8 cellular contexts compared by ENCODE assay signal in the genomic region with DNA sequence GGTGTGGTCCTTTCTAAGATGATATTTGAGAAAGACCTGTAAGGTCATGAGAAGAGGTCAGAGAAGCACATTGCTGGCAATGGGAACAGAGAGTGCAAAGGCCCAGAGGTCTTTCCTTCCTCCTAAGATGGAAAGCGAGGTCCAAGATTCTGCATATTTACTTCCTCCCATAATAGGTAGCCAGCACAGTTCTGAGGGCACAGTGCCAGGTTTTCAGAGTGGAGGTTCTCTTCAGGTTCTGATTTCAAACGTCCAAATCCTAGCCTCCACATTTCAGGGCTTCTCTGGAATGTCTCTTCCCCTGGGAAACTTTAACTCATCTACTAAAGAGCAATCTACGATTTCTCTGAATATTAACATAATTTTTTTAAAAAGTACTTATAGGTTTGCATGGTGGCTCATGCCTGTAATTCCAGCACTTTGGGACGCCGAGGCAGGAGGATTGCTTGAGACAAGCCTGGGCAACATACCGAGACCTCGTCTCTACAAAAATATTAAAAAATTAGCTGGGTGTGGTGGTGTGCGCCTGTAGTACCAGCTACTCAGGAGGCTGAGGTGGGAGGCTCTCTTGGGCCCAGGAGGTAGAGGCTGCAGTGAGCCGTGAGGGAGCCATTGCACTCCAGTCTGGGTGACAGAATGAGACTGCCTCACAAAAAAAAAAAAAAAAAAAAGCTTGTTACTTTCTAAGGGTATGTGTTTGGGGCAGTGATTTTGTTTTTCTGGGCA. TPM values are rescaled to one million over a fixed set of nuclear protein-coding genes. Genes with fewer than 3 reads are reported as not detected.
DNase-seq lines count a peak whose midpoint lies in the region; ATAC-seq and TF ChIP-seq lines count a peak whose summit lies in the region.

No MANE protein-coding gene starts in this region.

- H3K18ac ChIP-seq in mesendoderm (ENCODE audit: low read length) = no peak overlapping the region

- H3K36me3 ChIP-seq in MG63 (peaks cover 27% of the 10 kb centered on the region), endocrine pancreas (ENCODE audit: control insufficient read depth, insufficient read depth, low read length) (no peaks in the 10 kb centered on the region), mesendoderm (ENCODE audit: control insufficient read depth, insufficient read depth, low read length) (no peaks in the 10 kb centered on the region)

- H3K9me3 Mint-ChIP-seq in osteocyte (ENCODE audit: unreplicated experiment) = no peaks in the 10 kb centered on the region

- no peak overlapping the region for H3K27ac ChIP-seq in mesendoderm (ENCODE audit: low read depth, low read length)

- no peak overlapping the region for H3K4ac ChIP-seq in mesendoderm (ENCODE audit: low read depth, low read length)

- peaks cover 24% of the 10 kb centered on the region for H3K4me1 Mint-ChIP-seq in osteocyte (ENCODE audit: unreplicated experiment)

- H3K79me1 ChIP-seq in mesendoderm (ENCODE audit: low read length) = peaks cover 6% of the 10 kb centered on the region

- no peak overlapping the region for H3K56ac ChIP-seq in mesendoderm (ENCODE audit: low read length)

- peak overlapping the region; percentile 89 for H3K4me3 Mint-ChIP-seq in osteocyte (ENCODE audit: unreplicated experiment)

- DNase-seq in MG63 (no peak), osteocyte (ENCODE audit: extremely low spot score, unreplicated experiment) (no peak), mesendoderm (no peak), NCI-H526 treated with DMSO at 0.1 percent for 48 hours (lab: John Stamatoyannopoulos, UW) (no peak)
- no peak for DNase-seq in activated effector memory CD4-positive, alpha-beta T cell treated with anti-CD3 and anti-CD28 coated beads, Interleukin-2, amount 50 U/mL, for 16 hours

- no CpG with 5 or more reads among the region's 9 CpGs for WGBS in mesendoderm (ENCODE audit: extremely low coverage, insufficient coverage, low lambda C conversion rate)

- H3K4me3 ChIP-seq in MG63 = peak overlapping the region; percentile 94
- peak overlapping the region; percentile 95 for H3K4me3 ChIP-seq in endocrine pancreas (ENCODE audit: control insufficient read depth, insufficient read depth, low read length)
- H3K4me3 ChIP-seq in mesendoderm (ENCODE audit: low read length) = no peak overlapping the region

- H3K9me3 ChIP-seq in MG63 (no peaks in the 10 kb centered on the region), endocrine pancreas (ENCODE audit: control insufficient read depth, low read length) (no peaks in the 10 kb centered on the region)

- no peaks in the 10 kb centered on the region for H3K27me3 Mint-ChIP-seq in osteocyte (ENCODE audit: unreplicated experiment)

- H4K5ac ChIP-seq in mesendoderm (ENCODE audit: low read length) = no peak overlapping the region

- H3K9ac ChIP-seq in endocrine pancreas (ENCODE audit: control insufficient read depth, insufficient read depth, low read length) (no peak overlapping the region), mesendoderm (ENCODE audit: low read length) (no peak overlapping the region)

- peak overlapping the region; percentile 94 for H3K27ac Mint-ChIP-seq in osteocyte (ENCODE audit: unreplicated experiment)

- ATAC-seq in GM18511 (IDR thresholded peaks at IDR 0.05; ENCODE audit: unreplicated experiment) (peak; percentile 23), GM19463 (IDR thresholded peaks at IDR 0.05; ENCODE audit: unreplicated experiment) (no peak)

- no peak overlapping the region for H4K8ac ChIP-seq in mesendoderm (ENCODE audit: low read depth, low read length)

- no peak for TF ChIP-seq CTCF in osteocyte (IDR thresholded peaks at IDR 0.05)

- H3K79me2 ChIP-seq in mesendoderm (ENCODE audit: control insufficient read depth, insufficient read depth, low read length) = peaks cover 30% of the 10 kb centered on the region

- H2BK120ac ChIP-seq in mesendoderm (ENCODE audit: low read depth, low read length) = no peak overlapping the region

- no peak overlapping the region for H2BK15ac ChIP-seq in mesendoderm (replicated peaks; ENCODE audit: low read depth)

- no peak overlapping the region for H3K23ac ChIP-seq in mesendoderm (ENCODE audit: low read length)

- H3K27me3 ChIP-seq in MG63 (no peaks in the 10 kb centered on the region), endocrine pancreas (ENCODE audit: control insufficient read depth, insufficient read depth, low read length) (no peaks in the 10 kb centered on the region), mesendoderm (ENCODE audit: insufficient read depth, low read length, poor library complexity) (no peaks in the 10 kb centered on the region)

- H2AK5ac ChIP-seq in mesendoderm (ENCODE audit: low read length) = no peak overlapping the region

- H3K4me2 ChIP-seq in mesendoderm (ENCODE audit: low read length) = no peak overlapping the region

- peaks cover 14% of the 10 kb centered on the region for H3K36me3 Mint-ChIP-seq in osteocyte (ENCODE audit: unreplicated experiment)

- H2BK5ac ChIP-seq in mesendoderm (ENCODE audit: low read length) = no peak overlapping the region

- H3K4me1 ChIP-seq in endocrine pancreas (ENCODE audit: control insufficient read depth, insufficient read depth, low read length) = peaks cover 18% of the 10 kb centered on the region
- H3K4me1 ChIP-seq in mesendoderm (ENCODE audit: control insufficient read depth, low read depth, low read length) = no peaks in the 10 kb centered on the region

RNA-seq across cellular contexts. Expression of gene MRPL42, which starts 0.5 kb away (rescaled TPM):
- 131 TPM in 2 replicates for total RNA-seq in MG63 (2014; rRNA removed; shearing (Covaris generic); ENCODE audit: low replicate concordance)
- 52.2 and 55.8 TPM in 2 replicates for total RNA-seq in osteocyte
- 149 TPM for polyA plus RNA-seq in mesendoderm (2013, experiment 1 of 2)
- polyA plus RNA-seq in mesendoderm (2013, experiment 2 of 2) = 153 TPM

RNA-seq across cellular contexts. Expression of gene UBE2N, which starts 25.0 kb away (rescaled TPM):
- 69.7 and 115 TPM in 2 replicates for total RNA-seq in MG63 (2014; rRNA removed; shearing (Covaris generic); ENCODE audit: low replicate concordance)
- total RNA-seq in osteocyte = 68.3 and 70.6 TPM in 2 replicates
- polyA plus RNA-seq in mesendoderm (2013, experiment 1 of 2) = 254 TPM
- 243 TPM for polyA plus RNA-seq in mesendoderm (2013, experiment 2 of 2)
